Comparison of ENCODE assay signal across 8 cellular contexts in the genomic region with DNA sequence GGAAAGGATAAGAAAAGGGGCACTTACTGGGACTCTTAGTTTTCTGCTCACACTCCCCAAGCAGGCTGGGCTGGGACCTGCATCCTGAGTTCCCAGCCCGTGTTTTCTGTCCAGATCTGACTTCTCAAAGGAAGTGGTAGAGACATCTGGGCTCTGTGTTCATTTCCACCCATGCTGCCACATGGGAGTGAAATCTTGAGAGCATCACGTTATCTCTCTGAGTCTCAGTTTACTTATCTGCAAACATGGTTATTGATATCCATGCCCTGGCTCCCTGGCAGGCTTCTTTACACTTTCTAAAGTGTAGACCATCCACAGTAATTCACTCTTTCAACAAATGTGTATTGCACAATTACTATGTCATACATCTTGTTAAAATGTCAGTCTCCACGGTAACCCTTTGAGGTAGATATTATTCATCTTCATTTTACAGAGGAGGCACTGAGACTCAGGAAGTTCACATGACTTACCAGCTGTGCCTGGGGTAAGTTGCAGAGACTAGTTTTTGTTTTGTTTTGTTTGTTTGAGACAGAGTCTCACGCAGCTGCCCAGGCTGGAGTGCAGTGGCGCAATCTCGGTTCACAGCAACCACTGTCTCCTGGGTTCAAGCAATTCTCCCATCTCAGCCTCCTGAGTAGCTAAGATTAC. TPM values are rescaled to one million over a fixed set of nuclear protein-coding genes. Genes with fewer than 3 reads are reported as not detected.
DNase-seq lines count a peak whose midpoint lies in the region; ATAC-seq, FAIRE-seq and TF ChIP-seq lines count a peak whose summit lies in the region.

No MANE protein-coding gene starts in this region.

- FAIRE-seq in A549 (lab: Jason Lieb, UNC): no peak

- DNase-seq in A549 (ENCODE audit: low read depth in 1 of 2, low spot score in 1 of 2): peak; percentile 45 to 78
- peak; percentile 88 for DNase-seq in NCI-H226
- DNase-seq in body of pancreas: no peak

- peak overlapping the region; percentile 59 for H3K4me2 ChIP-seq in A549

- H3K4me3 Mint-ChIP-seq in activated naive CD4-positive, alpha-beta T cell treated with anti-CD3 and anti-CD28 coated beads, Interleukin-2, amount 50 U/mL, for 24 hours: peak overlapping the region; percentile 81

- H3K4me1 ChIP-seq in A549 (peaks cover 39% of the 10 kb centered on the region), mucosa of rectum (ENCODE audit: control insufficient read depth in 2 of 2, insufficient read depth in 2 of 2, low read length in 2 of 2) (peaks cover 8 to 24% of the 10 kb centered on the region in 2 donors), body of pancreas (peaks cover 19% of the 10 kb centered on the region)

- TF ChIP-seq POLR2A in A549 (IDR thresholded peaks at IDR 0.05; ENCODE audit: low read length) (no peak), body of pancreas (IDR thresholded peaks at IDR 0.05) (no peak)

- H3K36me3 ChIP-seq in mucosa of rectum (ENCODE audit: control insufficient read depth in 2 of 2, insufficient read depth in 2 of 2, low read length in 2 of 2) (no peaks in the 10 kb centered on the region), body of pancreas (replicated peaks in 1 of 2; ENCODE audit: insufficient read depth in 1 of 2, low read depth in 2 of 2) (no peaks in the 10 kb centered on the region)

- TF ChIP-seq RAD21 in A549 (conservative IDR thresholded peaks at IDR 0.05 in 1 of 2, IDR thresholded peaks at IDR 0.05 in 1 of 2): no peak

- H3K27me3 ChIP-seq in mucosa of rectum (ENCODE audit: control insufficient read depth in 2 of 2, insufficient read depth in 2 of 2, low read length in 2 of 2) (no peaks in the 10 kb centered on the region), body of pancreas (no peaks in the 10 kb centered on the region)

- peak; percentile 8 to 56; a peak in 5 of 6 replicates for ATAC-seq in A549
- peak; percentile 38 for ATAC-seq in GM18907 (IDR thresholded peaks at IDR 0.05; ENCODE audit: unreplicated experiment)
- ATAC-seq in GM19455 (IDR thresholded peaks at IDR 0.05; ENCODE audit: unreplicated experiment): no peak
- ATAC-seq in GM19467 (IDR thresholded peaks at IDR 0.05; ENCODE audit: unreplicated experiment): no peak
- ATAC-seq in body of pancreas: no peak

- WGBS in A549 (ENCODE audit: missing lambda C conversion rate): 41% methylated on average over 6 of the region's 6 CpGs
- 53 to 74% methylated on average over 6 of the region's 6 CpGs for WGBS in body of pancreas, 2 donors

- no peaks in the 10 kb centered on the region for H3K36me3 Mint-ChIP-seq in activated naive CD4-positive, alpha-beta T cell treated with anti-CD3 and anti-CD28 coated beads, Interleukin-2, amount 50 U/mL, for 24 hours

- H3K4me3 ChIP-seq in A549 (no peak overlapping the region), mucosa of rectum (ENCODE audit: low read length in 2 of 2) (no peak overlapping the region), body of pancreas (no peak overlapping the region)

- peak; percentile 29 to 55; a peak in 2 of 5 replicates for TF ChIP-seq EP300 in A549 (IDR thresholded peaks at IDR 0.05)

- no peaks in the 10 kb centered on the region for H3K9me3 Mint-ChIP-seq in activated naive CD4-positive, alpha-beta T cell treated with anti-CD3 and anti-CD28 coated beads, Interleukin-2, amount 50 U/mL, for 24 hours

- POLR2A ChIA-PET in A549 (lab: Yijun Ruan, JAX): interaction anchor here (0.6 to 2.7 kb wide), 5 partner anchors 10 to 213 kb away, joined by 3 to 19 read pairs (median 4); a partner anchor contains a TSS

- CTCF ChIA-PET in A549 (lab: Yijun Ruan, JAX): interaction anchor here (0.9 to 2.0 kb wide), 5 partner anchors 14 to 138 kb away, joined by 4 to 9 read pairs (median 6); a partner anchor contains a TSS

- peak overlapping the region; percentile 98 for H3K27ac Mint-ChIP-seq in activated naive CD4-positive, alpha-beta T cell treated with anti-CD3 and anti-CD28 coated beads, Interleukin-2, amount 50 U/mL, for 24 hours

- intact Hi-C loops in body of pancreas (cut with DNase I): no loop called here

- peak overlapping the region; percentile 57 to 80 for H3K27ac ChIP-seq in A549
- H3K27ac ChIP-seq in mucosa of rectum (ENCODE audit: low read depth in 2 of 2, low read length in 2 of 2): peak overlapping the region; percentile 56 to 74
- peak overlapping the region in 2 of 4 donors; percentile 2 to 32 for H3K27ac ChIP-seq in body of pancreas

- no peaks in the 10 kb centered on the region for H3K27me3 Mint-ChIP-seq in activated naive CD4-positive, alpha-beta T cell treated with anti-CD3 and anti-CD28 coated beads, Interleukin-2, amount 50 U/mL, for 24 hours

- TF ChIP-seq CTCF in A549 (IDR thresholded peaks at IDR 0.05) (no peak), body of pancreas (IDR thresholded peaks at IDR 0.05) (no peak)

- peaks cover 41% of the 10 kb centered on the region for H3K4me1 Mint-ChIP-seq in activated naive CD4-positive, alpha-beta T cell treated with anti-CD3 and anti-CD28 coated beads, Interleukin-2, amount 50 U/mL, for 24 hours

- no peak overlapping the region for H3K9ac ChIP-seq in mucosa of rectum (ENCODE audit: low read depth in 1 of 2, low read length in 2 of 2)

- no peaks in the 10 kb centered on the region for H3K9me3 ChIP-seq in A549
- no peaks in the 10 kb centered on the region for H3K9me3 ChIP-seq in mucosa of rectum (ENCODE audit: control insufficient read depth in 2 of 2, low read length in 2 of 2)
- no peaks in the 10 kb centered on the region for H3K9me3 ChIP-seq in body of pancreas

TF ChIP-seq in A549, 52 proteins besides CTCF, POLR2A, EP300 and RAD21 (continues in another document):
- no peak for TF ChIP-seq EHF (CRISPR knock-in tag; IDR thresholded peaks at IDR 0.05)
- no peak for TF ChIP-seq NR3C1 (IDR thresholded peaks at IDR 0.05)
- TF ChIP-seq MAZ (IDR thresholded peaks at IDR 0.05; ENCODE audit: borderline replicate concordance, low read depth, low read length): no peak
- TF ChIP-seq ESRRA (IDR thresholded peaks at IDR 0.05; ENCODE audit: borderline replicate concordance, low read length): no peak
- no peak for TF ChIP-seq HOXA7 (CRISPR knock-in tag; IDR thresholded peaks at IDR 0.05)
- TF ChIP-seq BHLHE40 (IDR thresholded peaks at IDR 0.05; ENCODE audit: low read depth, low read length): no peak
- TF ChIP-seq, protein P1, sequence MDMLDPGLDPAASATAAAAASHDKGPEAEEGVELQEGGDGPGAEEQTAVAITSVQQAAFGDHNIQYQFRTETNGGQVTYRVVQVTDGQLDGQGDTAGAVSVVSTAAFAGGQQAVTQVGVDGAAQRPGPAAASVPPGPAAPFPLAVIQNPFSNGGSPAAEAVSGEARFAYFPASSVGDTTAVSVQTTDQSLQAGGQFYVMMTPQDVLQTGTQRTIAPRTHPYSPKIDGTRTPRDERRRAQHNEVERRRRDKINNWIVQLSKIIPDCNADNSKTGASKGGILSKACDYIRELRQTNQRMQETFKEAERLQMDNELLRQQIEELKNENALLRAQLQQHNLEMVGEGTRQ (IDR thresholded peaks at IDR 0.05): no peak
- TF ChIP-seq TFCP2L1 (CRISPR knock-in tag; IDR thresholded peaks at IDR 0.05): no peak
- TF ChIP-seq, protein P2, sequence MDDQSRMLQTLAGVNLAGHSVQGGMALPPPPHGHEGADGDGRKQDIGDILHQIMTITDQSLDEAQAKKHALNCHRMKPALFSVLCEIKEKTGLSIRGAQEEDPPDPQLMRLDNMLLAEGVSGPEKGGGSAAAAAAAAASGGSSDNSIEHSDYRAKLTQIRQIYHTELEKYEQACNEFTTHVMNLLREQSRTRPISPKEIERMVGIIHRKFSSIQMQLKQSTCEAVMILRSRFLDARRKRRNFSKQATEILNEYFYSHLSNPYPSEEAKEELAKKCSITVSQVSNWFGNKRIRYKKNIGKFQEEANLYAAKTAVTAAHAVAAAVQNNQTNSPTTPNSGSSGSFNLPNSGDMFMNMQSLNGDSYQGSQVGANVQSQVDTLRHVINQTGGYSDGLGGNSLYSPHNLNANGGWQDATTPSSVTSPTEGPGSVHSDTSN (IDR thresholded peaks at IDR 0.05): no peak

RNA-seq across cellular contexts. Expression of a gene that starts 3.4 kb away (rescaled TPM):
- polyA plus RNA-seq in A549 (2011; rRNA removed): 4.8 and 6.7 TPM in 2 replicates
- polyA plus RNA-seq in A549 (2012; cell fraction: cytosol; rRNA removed): 5.1 and 5.6 TPM in 2 replicates
- polyA plus RNA-seq in A549 (2012; cell fraction: nucleus; rRNA removed): 3.5 and 4.5 TPM in 2 replicates
- 4.6 to 5.4 TPM (median 4.8 TPM) in 3 replicates for polyA plus RNA-seq in A549 (2017; fragmentation: RNase III; extraction: RNeasy Plus Mini Kit Qiagen cat#74134 plus additional on column Dnase treatment)
- 1.6 and 2.4 TPM in 2 replicates for polyA minus RNA-seq in A549 (2011; rRNA and poly(A)+ RNA removed)
- 10 to 100 TPM; 19.2 to 27.4 TPM for total RNA-seq in body of pancreas

RNA-seq across cellular contexts. Expression of a gene that starts 9.9 kb away (rescaled TPM):
- polyA plus RNA-seq in A549 (2011; rRNA removed) (2.9 and 3.0 TPM in 2 replicates), A549 (2017; fragmentation: RNase III; extraction: RNeasy Plus Mini Kit Qiagen cat#74134 plus additional on column Dnase treatment) (3.5 to 4.0 TPM (median 4.0 TPM) in 3 replicates)
- 3.6 and 4.5 TPM in 2 replicates for polyA plus RNA-seq in A549 (2012; cell fraction: cytosol; rRNA removed)
- 5.7 and 6.5 TPM in 2 replicates for polyA plus RNA-seq in A549 (2012; cell fraction: nucleus; rRNA removed)
- 2.0 and 3.1 TPM in 2 replicates for polyA minus RNA-seq in A549 (2011; rRNA and poly(A)+ RNA removed)
- 10 to 100 TPM in 1 of 2 donors, 1 to 10 TPM in 1; 8.3 to 23.7 TPM for total RNA-seq in body of pancreas

RNA-seq across cellular contexts. Expression of a gene that starts 17.4 kb away (rescaled TPM):
- polyA plus RNA-seq in A549 (2011; rRNA removed): not detected in 2 replicates
- not detected in 2 replicates for polyA plus RNA-seq in A549 (2012; cell fraction: cytosol; rRNA removed)
- polyA plus RNA-seq in A549 (2012; cell fraction: nucleus; rRNA removed): not detected in 2 replicates
- polyA plus RNA-seq in A549 (2017; fragmentation: RNase III; extraction: RNeasy Plus Mini Kit Qiagen cat#74134 plus additional on column Dnase treatment): not detected in 3 replicates
- not detected in 2 replicates for polyA minus RNA-seq in A549 (2011; rRNA and poly(A)+ RNA removed)
- total RNA-seq in body of pancreas: 10 to 100 TPM; 10.9 to 16.1 TPM

RNA-seq across cellular contexts. Expression of a gene that starts 33.5 kb away (rescaled TPM):
- polyA plus RNA-seq in A549 (2011; rRNA removed) (4.8 and 5.2 TPM in 2 replicates), A549 (2017; fragmentation: RNase III; extraction: RNeasy Plus Mini Kit Qiagen cat#74134 plus additional on column Dnase treatment) (3.6 to 5.0 TPM (median 4.6 TPM) in 3 replicates)
- polyA plus RNA-seq in A549 (2012; cell fraction: cytosol; rRNA removed): 2.6 and 4.2 TPM in 2 replicates
- 3.0 and 3.8 TPM in 2 replicates for polyA plus RNA-seq in A549 (2012; cell fraction: nucleus; rRNA removed)
- 4.3 and 4.9 TPM in 2 replicates for polyA minus RNA-seq in A549 (2011; rRNA and poly(A)+ RNA removed)
- total RNA-seq in body of pancreas: 10 to 100 TPM; 10.2 to 11.4 TPM

RNA-seq across cellular contexts. Expression of a gene that starts 41.7 kb away (rescaled TPM):
- 17.0 and 21.3 TPM in 2 replicates for polyA plus RNA-seq in A549 (2011; rRNA removed)
- 24.5 and 43.7 TPM in 2 replicates for polyA plus RNA-seq in A549 (2012; cell fraction: cytosol; rRNA removed)
- polyA plus RNA-seq in A549 (2012; cell fraction: nucleus; rRNA removed): 54.9 and 62.7 TPM in 2 replicates
- polyA plus RNA-seq in A549 (2017; fragmentation: RNase III; extraction: RNeasy Plus Mini Kit Qiagen cat#74134 plus additional on column Dnase treatment): 27.3 to 33.6 TPM (median 31.3 TPM) in 3 replicates
- polyA minus RNA-seq in A549 (2011; rRNA and poly(A)+ RNA removed): 11.0 and 11.3 TPM in 2 replicates
- 10 to 100 TPM; 17.8 to 24.1 TPM for total RNA-seq in body of pancreas

Comparison
In these comparisons a context has a peak if more than half of its experiments do, and no peak if none do; other contexts are left out.
1. ATAC-seq: peak in A549 (2 of 2) and GM18907 (single experiment); none in GM19455 (single experiment), GM19467 (single experiment) and body of pancreas (single experiment).
2. DNase-seq: peak in A549 (2 of 2) and NCI-H226 (single experiment); none in body of pancreas (0 of 4).